ENCODE assay signal across 12 cellular contexts in the genomic region with DNA sequence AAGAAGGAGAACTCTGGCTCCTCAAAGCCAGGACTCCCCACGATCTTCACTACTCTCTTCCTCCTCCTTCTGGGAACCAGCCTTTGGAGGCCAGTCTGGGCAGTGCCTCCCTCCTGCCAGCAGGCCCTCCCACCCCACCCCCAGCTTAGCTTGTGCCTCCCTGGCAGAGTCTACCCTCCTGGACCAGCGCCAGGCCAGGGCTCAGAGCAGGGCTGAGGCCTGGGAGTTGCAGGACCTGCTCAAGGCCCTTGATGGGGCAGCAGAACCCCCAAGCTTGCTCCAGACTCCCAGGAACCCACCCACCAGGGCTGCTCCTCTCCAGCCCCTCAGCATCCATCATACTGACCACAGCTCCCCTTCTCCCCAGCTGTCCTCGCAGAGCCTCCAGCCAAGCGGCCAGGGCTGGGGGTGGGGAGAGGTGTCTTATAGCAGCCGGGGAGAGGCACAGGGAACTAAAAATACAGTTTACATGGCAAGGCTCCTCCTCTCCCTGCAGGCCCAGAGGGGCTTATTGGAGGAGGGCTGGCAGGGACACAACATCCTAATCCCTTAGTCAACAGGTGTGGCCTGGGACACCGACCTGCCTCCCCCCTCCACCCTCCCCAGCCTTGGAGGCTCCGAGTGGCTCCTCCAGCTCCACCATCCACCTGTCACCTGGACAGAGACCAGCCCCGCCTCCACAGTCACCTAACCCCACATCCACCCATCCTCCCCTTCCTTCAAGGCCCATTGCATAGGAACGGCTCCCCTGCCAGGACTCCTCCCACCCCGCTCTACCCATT. TPM values are rescaled to one million over a fixed set of nuclear protein-coding genes. Genes with fewer than 3 reads are reported as not detected.
DNase-seq lines count a peak whose midpoint lies in the region; ATAC-seq, FAIRE-seq and TF ChIP-seq lines count a peak whose summit lies in the region.
"Had no signal": no experiment of that assay in that cellular context is flagged by ENCODE, and none has a peak within 500 bp of the region (broad histone marks: within the 10 kb centered on the region; RNA-seq: fewer than 3 reads in every experiment).

No MANE protein-coding gene starts in this region.

- TF ChIP-seq RAD21 in A549 (conservative IDR thresholded peaks at IDR 0.05 in 1 of 2, IDR thresholded peaks at IDR 0.05 in 1 of 2) = no peak; a peak in 1 of 5 replicates

- H3K27me3 Mint-ChIP-seq in WTC11 (ENCODE audit: low read depth) = no peaks in the 10 kb centered on the region

- TF ChIP-seq EP300 in A549 (IDR thresholded peaks at IDR 0.05) = no peak; a peak in 1 of 5 replicates

- H3K4me1 Mint-ChIP-seq in WTC11 = peaks cover 16% of the 10 kb centered on the region

- H3K4me3 Mint-ChIP-seq in WTC11 = no peak overlapping the region

- peak overlapping the region; percentile 86 for H3K4me2 ChIP-seq in A549
- no peak overlapping the region for H3K4me2 ChIP-seq in mesenchymal stem cell (ENCODE audit: low read length, poor library complexity, severe bottlenecking)

- H3K4me1 ChIP-seq in A549 (peaks cover 40% of the 10 kb centered on the region), mesenchymal stem cell (ENCODE audit: control insufficient read depth, insufficient read depth, low read depth, low read length) (peaks cover 6% of the 10 kb centered on the region)

- TF ChIP-seq CTCF in A549 (IDR thresholded peaks at IDR 0.05) = no peak
- no peak for TF ChIP-seq CTCF in WTC11 (IDR thresholded peaks at IDR 0.05)
- TF ChIP-seq CTCF in GM10248 (IDR thresholded peaks at IDR 0.05; ENCODE audit: control extremely low read depth, extremely low read depth, low read depth, missing control alignments) = no peak

- no peak overlapping the region for H4K91ac ChIP-seq in mesenchymal stem cell (ENCODE audit: low read length)

- peak overlapping the region in 1 of 2 experiments; percentile 23 for H3K18ac ChIP-seq in mesenchymal stem cell (ENCODE audit: low read depth in 1 of 2, low read length in 2 of 2)

- no peak overlapping the region for H3K27ac Mint-ChIP-seq in WTC11

- peak overlapping the region in 1 of 2 experiments; percentile 8 for H2BK12ac ChIP-seq in mesenchymal stem cell (ENCODE audit: low read length in 2 of 2)

- DNase-seq in A549 (ENCODE audit: low read depth in 1 of 2, low spot score in 1 of 2) = peak in 1 of 2 experiments; percentile 75
- DNase-seq in NCI-H1092 treated with DMSO at 0.1 percent for 48 hours (lab: John Stamatoyannopoulos, UW) = peak; percentile 78
- peak; percentile 63 for DNase-seq in WTC11 (ENCODE audit: low spot score)
- no peak for DNase-seq in mesenchymal stem cell
- no peak for DNase-seq in H54 (ENCODE audit: insufficient read length, low spot score)
- DNase-seq in GM10248 (ENCODE audit: extremely low spot score) = no peak
- DNase-seq: NCI-H226 had no signal

- 25% methylated on average over 9 of the region's 10 CpGs for WGBS in A549 (ENCODE audit: missing lambda C conversion rate)
- WGBS in mesenchymal stem cell = 77% methylated on average over 8 of the region's 10 CpGs

- ATAC-seq in A549 = peak; percentile 38 to 58
- ATAC-seq in WTC11 = peak; percentile 50
- ATAC-seq in HG03280 (IDR thresholded peaks at IDR 0.05; ENCODE audit: unreplicated experiment) = no peak
- ATAC-seq in GM21447 (IDR thresholded peaks at IDR 0.05; ENCODE audit: unreplicated experiment) = no peak

- no peaks in the 10 kb centered on the region for H3K9me3 ChIP-seq in A549
- no peaks in the 10 kb centered on the region for H3K9me3 ChIP-seq in mesenchymal stem cell (ENCODE audit: control insufficient read depth, low read length)

- no peak overlapping the region for H2AFZ ChIP-seq in mesenchymal stem cell (ENCODE audit: low read depth, low read length)

- no peak overlapping the region for H3K4ac ChIP-seq in mesenchymal stem cell (ENCODE audit: low read depth in 1 of 2, low read length in 2 of 2)

- no peaks in the 10 kb centered on the region for H3K9me3 Mint-ChIP-seq in WTC11

- POLR2A ChIA-PET in A549 (lab: Yijun Ruan, JAX) = interaction anchor here (1.2 kb wide), 1 partner anchor 33 kb away, joined by 4 read pairs; no protein-coding TSS in a partner anchor
- POLR2A ChIA-PET in WTC11 (lab: Charles Lee) = interaction anchor here (0.5 to 1.0 kb wide), 2 partner anchors 75 to 218 kb away, joined by 3 to 7 read pairs; no protein-coding TSS in a partner anchor
- POLR2A ChIA-PET in GM10248 (lab: Yijun Ruan, JAX) = no interaction called here

- TF ChIP-seq POLR2A in A549 (IDR thresholded peaks at IDR 0.05; ENCODE audit: low read length) = no peak
- no peak for TF ChIP-seq POLR2A in H54 (IDR thresholded peaks at IDR 0.05; ENCODE audit: low read depth, low read length)

- H3K23ac ChIP-seq in mesenchymal stem cell (ENCODE audit: low read length in 2 of 2) = no peak overlapping the region

- CTCF ChIA-PET in A549 (lab: Yijun Ruan, JAX) = interaction anchor here (0.9 to 4.1 kb wide), 10 partner anchors 9 to 502 kb away, joined by 3 to 22 read pairs (median 6); no protein-coding TSS in a partner anchor
- CTCF ChIA-PET in WTC11 (lab: Charles Lee) = interaction anchor here (0.8 to 3.2 kb wide), 7 partner anchors 9 to 443 kb away, joined by 3 to 25 read pairs (median 5); no protein-coding TSS in a partner anchor
- CTCF ChIA-PET in GM10248 (lab: Yijun Ruan, JAX) = interaction anchor here (0.7 to 3.4 kb wide), 7 partner anchors 9 to 273 kb away, joined by 3 to 19 read pairs (median 4); no protein-coding TSS in a partner anchor

- peak overlapping the region in 1 of 2 experiments; percentile 28 for H3K14ac ChIP-seq in mesenchymal stem cell (ENCODE audit: low read length in 2 of 2)

- no peaks in the 10 kb centered on the region for H3K36me3 ChIP-seq in mesenchymal stem cell (ENCODE audit: control insufficient read depth in 1 of 2, insufficient read depth in 2 of 2, low read depth in 1 of 2, low read length in 2 of 2)

- no peaks in the 10 kb centered on the region for H3K36me3 Mint-ChIP-seq in WTC11

- peak overlapping the region; percentile 80 for H3K9ac ChIP-seq in mesenchymal stem cell (ENCODE audit: low read length)

- H3K79me1 ChIP-seq in mesenchymal stem cell (replicated peaks; ENCODE audit: low read length, poor library complexity, severe bottlenecking) = no peaks in the 10 kb centered on the region

- H2AK5ac ChIP-seq in mesenchymal stem cell (ENCODE audit: low read length, severe bottlenecking) = no peak overlapping the region

- FAIRE-seq in A549 (lab: Jason Lieb, UNC) = no peak
- no peak for FAIRE-seq in H54 (lab: Jason Lieb, UNC)

- H2BK5ac ChIP-seq in mesenchymal stem cell (ENCODE audit: low read depth, low read length, poor library complexity, severe bottlenecking) = no peak overlapping the region

- peak overlapping the region; percentile 34 for H2BK15ac ChIP-seq in mesenchymal stem cell (ENCODE audit: low read depth, poor library complexity, severe bottlenecking)

- no peak overlapping the region for H2BK120ac ChIP-seq in mesenchymal stem cell (ENCODE audit: low read depth, low read length)

- H3K4me3 ChIP-seq in A549 (0 out of 3 replicates have a peak overlapping the region, but pooled peaks have one; percentile 0), mesenchymal stem cell (ENCODE audit: insufficient read depth in 1 of 2, low read depth in 1 of 2, low read length in 2 of 2) (peak overlapping the region in 1 of 2 experiments; percentile 49)

- H3K27ac ChIP-seq in A549 (peak overlapping the region; percentile 83 to 99), mesenchymal stem cell (ENCODE audit: low read length, poor library complexity, severe bottlenecking) (no peak overlapping the region)

- no peak overlapping the region for H4K8ac ChIP-seq in mesenchymal stem cell (ENCODE audit: low read length)

- H3K27me3 ChIP-seq in mesenchymal stem cell (ENCODE audit: control insufficient read depth in 1 of 2, insufficient read depth in 1 of 2, low read length in 2 of 2) = peaks cover 0 to 22% of the 10 kb centered on the region in 2 experiments

TF ChIP-seq in A549, 52 proteins besides CTCF, POLR2A, EP300 and RAD21:
- TF ChIP-seq EHF (CRISPR knock-in tag; IDR thresholded peaks at IDR 0.05) (no peak), ZFP36 (IDR thresholded peaks at IDR 0.05; ENCODE audit: borderline replicate concordance, partially characterized antibody) (no peak), RARB (CRISPR knock-in tag; IDR thresholded peaks at IDR 0.05) (no peak), CBX2 (IDR thresholded peaks at IDR 0.05; ENCODE audit: borderline replicate concordance, low read depth) (no peak), JUN (IDR thresholded peaks at IDR 0.05) (peak in 1 of 2 experiments; percentile 30; a peak in 1 of 5 replicates)

TF ChIP-seq in WTC11, 78 proteins besides CTCF, POLR2A, EP300 and RAD21 (continues in another document):
- TF ChIP-seq ATF1 (CRISPR knock-in tag; IDR thresholded peaks at IDR 0.05) (no peak), TEAD4 (CRISPR knock-in tag; IDR thresholded peaks at IDR 0.05) (no peak)

RNA-seq across cellular contexts. Expression of a gene that starts 5.2 kb away (rescaled TPM):
- polyA plus RNA-seq in A549 (2011; rRNA removed) (9.5 and 12.1 TPM in 2 replicates), A549 (2017; fragmentation: RNase III; extraction: RNeasy Plus Mini Kit Qiagen cat#74134 plus additional on column Dnase treatment) (6.9 to 9.2 TPM (median 8.5 TPM) in 3 replicates)
- polyA plus RNA-seq in A549 (2012; cell fraction: cytosol; rRNA removed) = 12.3 and 14.1 TPM in 2 replicates
- polyA plus RNA-seq in A549 (2012; cell fraction: nucleus; rRNA removed) = 7.0 and 10.8 TPM in 2 replicates
- 2.7 and 4.3 TPM in 2 replicates for polyA minus RNA-seq in A549 (2011; rRNA and poly(A)+ RNA removed)
- 0.50 to 1.0 TPM (median 0.60 TPM) in 3 replicates for total RNA-seq in WTC11 (2021)
- not detected for polyA plus RNA-seq in mesenchymal stem cell (2013, experiment 1 of 2)
- not detected for polyA plus RNA-seq in mesenchymal stem cell (2013, experiment 2 of 2)
- total RNA-seq: astrocyte, glomerular endothelial cell had no signal
- polyA plus RNA-seq: BJ had no signal

RNA-seq across cellular contexts. Expression of a gene that starts 25.9 kb away (rescaled TPM):
- polyA plus RNA-seq in A549 (2011; rRNA removed) (2.5 and 2.7 TPM in 2 replicates), A549 (2017; fragmentation: RNase III; extraction: RNeasy Plus Mini Kit Qiagen cat#74134 plus additional on column Dnase treatment) (1.3 to 1.9 TPM (median 1.8 TPM) in 3 replicates)
- polyA plus RNA-seq in A549 (2012; cell fraction: cytosol; rRNA removed) = 0.28 and 0.29 TPM in 2 replicates
- 0.31 and 0.38 TPM in 2 replicates for polyA plus RNA-seq in A549 (2012; cell fraction: nucleus; rRNA removed)
- 4.2 and 5.2 TPM in 2 replicates for polyA minus RNA-seq in A549 (2011; rRNA and poly(A)+ RNA removed)
- 0.17 to 0.27 TPM (median 0.21 TPM) in 3 replicates for total RNA-seq in WTC11 (2021)
- polyA plus RNA-seq in mesenchymal stem cell (2013, experiment 1 of 2) = 17.2 TPM
- 17.2 TPM for polyA plus RNA-seq in mesenchymal stem cell (2013, experiment 2 of 2)

Comparison
In these comparisons a context has a peak if more than half of its experiments do, and no peak if none do; other contexts are left out.
1. ATAC-seq: peak in A549 (2 of 2) and WTC11 (single experiment); none in HG03280 (single experiment) and GM21447 (single experiment).
2. DNase-seq: peak in NCI-H1092 treated with DMSO at 0.1 percent for 48 hours (single experiment) and WTC11 (single experiment); none in mesenchymal stem cell (single experiment), H54 (single experiment) and GM10248 (single experiment).